ENCODE assay signal across 10 cellular contexts in genomic region chr2:174635015-174635593, GRCh38. TPM values are rescaled to one million over a fixed set of nuclear protein-coding genes. Genes with fewer than 3 reads are reported as not detected.
DNase-seq lines count a peak whose midpoint lies in the region; ATAC-seq and TF ChIP-seq lines count a peak whose summit lies in the region.
"Had no signal": no experiment of that assay in that cellular context is flagged by ENCODE, and none has a peak within 500 bp of the region (broad histone marks: within the 10 kb centered on the region; RNA-seq: fewer than 3 reads in every experiment).

No MANE protein-coding gene starts in this region.

- TF ChIP-seq CTCF in SK-N-SH (IDR thresholded peaks at IDR 0.05) (no peak), hepatocyte (IDR thresholded peaks at IDR 0.05; ENCODE audit: poor library complexity) (no peak)

- H3K27ac ChIP-seq in SK-N-SH (ENCODE audit: low read depth in 2 of 2, low read length in 1 of 2): peak overlapping the region in 1 of 2 experiments; percentile 76; a peak in 2 of 4 replicates
- H3K27ac ChIP-seq in hepatocyte: peak overlapping the region; percentile 74
- H3K27ac ChIP-seq: A549, RWPE1 had no signal

- WGBS in SK-N-SH (ENCODE audit: low lambda C conversion rate): 96% methylated on average over 3 of the region's 3 CpGs
- WGBS in hepatocyte (ENCODE audit: low lambda C conversion rate, missing lambda C conversion rate): 94% methylated on average over 3 of the region's 3 CpGs

- H3K4me2 ChIP-seq in SK-N-SH (0 out of 2 replicates have a peak overlapping the region, but pooled peaks have one; percentile 24), hepatocyte (no peak overlapping the region)
- H3K4me2 ChIP-seq: A549 had no signal

- H3K36me3 Mint-ChIP-seq in T-helper 2 cell treated with Interferon-gamma antibody and Interleukin-4, amounts not matched to agents 5 μg/mL and 100 μg/mL, for 36 hours (ENCODE audit: low read depth): peaks cover 35% of the 10 kb centered on the region

- TF ChIP-seq RAD21 in SK-N-SH (IDR thresholded peaks at IDR 0.05; ENCODE audit: low read length): no peak

- POLR2A ChIA-PET in SK-N-SH (lab: Yijun Ruan, JAX): interaction anchor here (0.7 kb wide), 1 partner anchor 56 kb away, joined by 5 read pairs; no protein-coding TSS in a partner anchor

- H3K27me3 Mint-ChIP-seq in T-helper 2 cell treated with Interferon-gamma antibody and Interleukin-4, amounts not matched to agents 5 μg/mL and 100 μg/mL, for 36 hours (ENCODE audit: low read depth): no peaks in the 10 kb centered on the region
- no peaks in the 10 kb centered on the region for H3K27me3 Mint-ChIP-seq in stimulated activated naive CD8-positive, alpha-beta T cell treated with anti-CD3 and anti-CD28 coated beads, Interleukin-15, amount 100 ng/mL, for 72 hours

- peaks cover 71% of the 10 kb centered on the region for H3K79me2 ChIP-seq in SK-N-SH (ENCODE audit: insufficient read depth)
- H3K79me2 ChIP-seq in hepatocyte: no peaks in the 10 kb centered on the region

- no peak overlapping the region for H3K9ac ChIP-seq in SK-N-SH

- H3K27ac Mint-ChIP-seq in T-helper 2 cell treated with Interferon-gamma antibody and Interleukin-4, amounts not matched to agents 5 μg/mL and 100 μg/mL, for 36 hours: peak overlapping the region; percentile 91
- H3K27ac Mint-ChIP-seq in stimulated activated naive CD8-positive, alpha-beta T cell treated with anti-CD3 and anti-CD28 coated beads, Interleukin-15, amount 100 ng/mL, for 72 hours: peak overlapping the region; percentile 93 to 97

- H3K4me3 ChIP-seq in SK-N-SH (ENCODE audit: low read depth in 2 of 2, low read length in 1 of 2) (no peak overlapping the region), hepatocyte (no peak overlapping the region)
- H3K4me3 ChIP-seq: A549 had no signal

- peaks cover 2% of the 10 kb centered on the region in 2 experiments for H3K36me3 ChIP-seq in SK-N-SH (replicated peaks in 1 of 2; ENCODE audit: control insufficient read depth in 1 of 2, insufficient read depth in 2 of 2, low read length in 1 of 2)
- no peaks in the 10 kb centered on the region for H3K36me3 ChIP-seq in hepatocyte (replicated peaks; ENCODE audit: insufficient read depth, low read depth)

- H3K4me3 Mint-ChIP-seq in T-helper 2 cell treated with Interferon-gamma antibody and Interleukin-4, amounts not matched to agents 5 μg/mL and 100 μg/mL, for 36 hours: peak overlapping the region; percentile 87
- H3K4me3 Mint-ChIP-seq in stimulated activated naive CD8-positive, alpha-beta T cell treated with anti-CD3 and anti-CD28 coated beads, Interleukin-15, amount 100 ng/mL, for 72 hours: peak overlapping the region; percentile 87 to 91

- CTCF ChIA-PET in SK-N-SH (lab: Yijun Ruan, JAX): interaction anchor here (0.6 to 0.7 kb wide), 2 partner anchors 14 to 63 kb away, joined by 3 read pairs; no protein-coding TSS in a partner anchor

- DNase-seq in SK-N-SH (no peak), hepatocyte (ENCODE audit: low spot score) (no peak), mesenteric fat pad (ENCODE audit: low spot score) (no peak), NCI-H1436 (lab: John Stamatoyannopoulos, UW) (no peak)
- DNase-seq in T-helper 2 cell treated with Interferon-gamma antibody and Interleukin-4, amounts not matched to agents 5 μg/mL and 100 μg/mL, for 36 hours (ENCODE audit: low spot score): no peak
- peak in 1 of 2 donors; percentile 32 for DNase-seq in stimulated activated naive CD8-positive, alpha-beta T cell treated with anti-CD3 and anti-CD28 coated beads, Interleukin-15, amount 100 ng/mL, for 72 hours

- no peaks in the 10 kb centered on the region for H3K27me3 ChIP-seq in SK-N-SH (ENCODE audit: insufficient read depth)
- no peaks in the 10 kb centered on the region for H3K27me3 ChIP-seq in hepatocyte

- H2AFZ ChIP-seq in SK-N-SH (ENCODE audit: low read depth) (no peak overlapping the region), hepatocyte (no peak overlapping the region)

- H3K4me1 ChIP-seq in SK-N-SH (ENCODE audit: control insufficient read depth in 1 of 2, insufficient read depth in 2 of 2, low read depth in 1 of 2, low read length in 1 of 2) (peaks cover 23% of the 10 kb centered on the region in 2 experiments), hepatocyte (ENCODE audit: insufficient read depth) (peaks cover 16% of the 10 kb centered on the region)

- peaks cover 8% of the 10 kb centered on the region for H3K9me3 Mint-ChIP-seq in T-helper 2 cell treated with Interferon-gamma antibody and Interleukin-4, amounts not matched to agents 5 μg/mL and 100 μg/mL, for 36 hours
- H3K9me3 Mint-ChIP-seq in stimulated activated naive CD8-positive, alpha-beta T cell treated with anti-CD3 and anti-CD28 coated beads, Interleukin-15, amount 100 ng/mL, for 72 hours: no peaks in the 10 kb centered on the region

- no peak for TF ChIP-seq EP300 in SK-N-SH (IDR thresholded peaks at IDR 0.05; ENCODE audit: borderline replicate concordance in 1 of 2, low read depth in 1 of 2, low read length in 1 of 2)

- H3K9me3 ChIP-seq in SK-N-SH: no peaks in the 10 kb centered on the region
- no peaks in the 10 kb centered on the region for H3K9me3 ChIP-seq in hepatocyte (ENCODE audit: low read depth)
- H3K9me3 ChIP-seq: A549 had no signal

- no peak; the same call in 1 of the 3 replicates for ATAC-seq in SK-N-SH treated with all-trans-retinoic acid at 6 μM for 48 hours
- peak; percentile 44 for ATAC-seq in stimulated activated naive CD8-positive, alpha-beta T cell treated with anti-CD3 and anti-CD28 coated beads, Interleukin-15, amount 100 ng/mL, for 72 hours
- ATAC-seq in HG02759 (IDR thresholded peaks at IDR 0.05; ENCODE audit: unreplicated experiment): no peak

- peaks cover 47% of the 10 kb centered on the region for H3K4me1 Mint-ChIP-seq in T-helper 2 cell treated with Interferon-gamma antibody and Interleukin-4, amounts not matched to agents 5 μg/mL and 100 μg/mL, for 36 hours (ENCODE audit: low read depth)
- peaks cover 74% of the 10 kb centered on the region for H3K4me1 Mint-ChIP-seq in stimulated activated naive CD8-positive, alpha-beta T cell treated with anti-CD3 and anti-CD28 coated beads, Interleukin-15, amount 100 ng/mL, for 72 hours

- H4K20me1 ChIP-seq in SK-N-SH (ENCODE audit: insufficient read depth) (no peaks in the 10 kb centered on the region), hepatocyte (ENCODE audit: insufficient read depth, poor library complexity, severe bottlenecking) (no peaks in the 10 kb centered on the region)

- H3K9me2 ChIP-seq in SK-N-SH: no peaks in the 10 kb centered on the region
- no peaks in the 10 kb centered on the region for H3K9me2 ChIP-seq in hepatocyte (replicated peaks; ENCODE audit: insufficient read depth)

- H3F3A ChIP-seq in SK-N-SH (replicated peaks; ENCODE audit: insufficient read depth): peaks cover 46% of the 10 kb centered on the region

TF ChIP-seq in SK-N-SH, 30 proteins besides CTCF, POLR2A, EP300 and RAD21 (continues in another document):
- TF ChIP-seq MEF2A (IDR thresholded peaks at IDR 0.05; ENCODE audit: borderline replicate concordance, low read depth): no peak
- no peak for TF ChIP-seq GABPA (IDR thresholded peaks at IDR 0.05; ENCODE audit: low read depth)
- no peak for TF ChIP-seq MXI1 (IDR thresholded peaks at IDR 0.05; ENCODE audit: low read depth, low read length)
- TF ChIP-seq CHD2 (IDR thresholded peaks at IDR 0.05; ENCODE audit: low read length, partially characterized antibody): no peak
- no peak for TF ChIP-seq FOXJ3 (CRISPR knock-in tag; IDR thresholded peaks at IDR 0.05)
- TF ChIP-seq RCOR1 (IDR thresholded peaks at IDR 0.05; ENCODE audit: low read length): no peak
- no peak for TF ChIP-seq USF2 (IDR thresholded peaks at IDR 0.05; ENCODE audit: borderline replicate concordance, low read depth, low read length)
- TF ChIP-seq ELF1 (IDR thresholded peaks at IDR 0.05): no peak
- TF ChIP-seq NRF1 (IDR thresholded peaks at IDR 0.05; ENCODE audit: low read depth, low read length): no peak

TF ChIP-seq in SK-N-SH treated with all-trans-retinoic acid at 6 μM for 48 hours, 23 proteins besides CTCF, POLR2A, EP300 and RAD21 (continues in another document):
- TF ChIP-seq PPARA (CRISPR knock-in tag; IDR thresholded peaks at IDR 0.05; ENCODE audit: borderline replicate concordance) (no peak), ZNF8 (CRISPR knock-in tag; IDR thresholded peaks at IDR 0.05) (no peak), BACH2 (CRISPR knock-in tag; IDR thresholded peaks at IDR 0.05; ENCODE audit: borderline replicate concordance) (no peak), ZC3H10 (CRISPR knock-in tag; IDR thresholded peaks at IDR 0.05) (no peak), CREB5 (CRISPR knock-in tag; IDR thresholded peaks at IDR 0.05; ENCODE audit: low read depth) (no peak), ZFP30 (CRISPR knock-in tag; IDR thresholded peaks at IDR 0.05) (no peak), OSR1 (CRISPR knock-in tag; IDR thresholded peaks at IDR 0.05) (no peak)
- TF ChIP-seq, protein P1, sequence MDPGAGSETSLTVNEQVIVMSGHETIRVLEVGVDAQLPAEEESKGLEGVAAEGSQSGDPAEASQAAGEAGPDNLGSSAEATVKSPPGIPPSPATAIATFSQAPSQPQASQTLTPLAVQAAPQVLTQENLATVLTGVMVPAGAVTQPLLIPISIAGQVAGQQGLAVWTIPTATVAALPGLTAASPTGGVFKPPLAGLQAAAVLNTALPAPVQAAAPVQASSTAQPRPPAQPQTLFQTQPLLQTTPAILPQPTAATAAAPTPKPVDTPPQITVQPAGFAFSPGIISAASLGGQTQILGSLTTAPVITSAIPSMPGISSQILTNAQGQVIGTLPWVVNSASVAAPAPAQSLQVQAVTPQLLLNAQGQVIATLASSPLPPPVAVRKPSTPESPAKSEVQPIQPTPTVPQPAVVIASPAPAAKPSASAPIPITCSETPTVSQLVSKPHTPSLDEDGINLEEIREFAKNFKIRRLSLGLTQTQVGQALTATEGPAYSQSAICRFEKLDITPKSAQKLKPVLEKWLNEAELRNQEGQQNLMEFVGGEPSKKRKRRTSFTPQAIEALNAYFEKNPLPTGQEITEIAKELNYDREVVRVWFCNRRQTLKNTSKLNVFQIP (CRISPR knock-in tag; IDR thresholded peaks at IDR 0.05; ENCODE audit: borderline replicate concordance, low read depth): no peak

RNA-seq across cellular contexts. Expression of gene WIPF1, which starts 37.5 kb away (rescaled TPM):
- polyA plus RNA-seq in SK-N-SH (2012; rRNA removed) (48.2 and 56.7 TPM in 2 replicates), hepatocyte (32.3 and 32.7 TPM in 2 replicates)
- polyA plus RNA-seq in SK-N-SH (2012; cell fraction: cytosol; rRNA removed): 40.5 and 46.7 TPM in 2 replicates
- 36.3 and 57.4 TPM in 2 replicates for polyA plus RNA-seq in SK-N-SH (2012; cell fraction: nucleus; rRNA removed)
- total RNA-seq in hepatocyte (20.1 and 22.0 TPM in 2 replicates), mesenteric fat pad (84.0 TPM)
